ENCODE assay signal across 8 cellular contexts in genomic region chr5:74641778-74642542, GRCh38. TPM values are rescaled to one million over a fixed set of nuclear protein-coding genes. Genes with fewer than 3 reads are reported as not detected.
DNase-seq lines count a peak whose midpoint lies in the region; ATAC-seq and TF ChIP-seq lines count a peak whose summit lies in the region.

No MANE protein-coding gene starts in this region.

- H3K4me1 ChIP-seq in muscle layer of colon (ENCODE audit: insufficient read depth, low read length) = peaks cover 18% of the 10 kb centered on the region

- peak; percentile 25 for DNase-seq in NCI-H146 (lab: John Stamatoyannopoulos, UW)
- no peak for DNase-seq in NCI-H146 treated with DMSO at 0.1 percent for 48 hours (lab: John Stamatoyannopoulos, UW; ENCODE audit: unreplicated experiment)
- DNase-seq in NB4 (ENCODE audit: low read depth) = peak; percentile 78
- peak; percentile 61 for DNase-seq in ureter (ENCODE audit: low spot score)

- peak overlapping the region; percentile 53 for H3K27ac ChIP-seq in muscle layer of colon (ENCODE audit: low read depth, low read length)

- H3K4me3 ChIP-seq in NB4 (ENCODE audit: low read depth, low read length) = peak overlapping the region; percentile 53
- peak overlapping the region; percentile 94 for H3K4me3 ChIP-seq in WI38 (ENCODE audit: low read depth, low read length)
- H3K4me3 ChIP-seq in muscle layer of colon (ENCODE audit: low read depth in 1 of 2, low read length in 2 of 2) = peak overlapping the region in 1 of 2 donors; percentile 62

- H3K9ac ChIP-seq in muscle layer of colon (ENCODE audit: low read length) = no peak overlapping the region

- peak; percentile 23 for ATAC-seq in esophagus mucosa
- no peak for ATAC-seq in HG03460 (IDR thresholded peaks at IDR 0.05; ENCODE audit: unreplicated experiment)

- no peaks in the 10 kb centered on the region for H3K9me3 ChIP-seq in muscle layer of colon (ENCODE audit: low read length)

- H3K27me3 ChIP-seq in muscle layer of colon (ENCODE audit: control insufficient read depth in 1 of 2, insufficient read depth in 2 of 2, low read length in 2 of 2) = no peaks in the 10 kb centered on the region

- TF ChIP-seq POLR2A in NB4 (IDR thresholded peaks at IDR 0.05; ENCODE audit: extremely low read depth, insufficient read length) = no peak

- peak; percentile 26 for TF ChIP-seq CTCF in NB4 (IDR thresholded peaks at IDR 0.05; ENCODE audit: low read depth, low read length)
- TF ChIP-seq CTCF in WI38 (IDR thresholded peaks at IDR 0.05; ENCODE audit: low read depth, low read length) = no peak

- H3K36me3 ChIP-seq in muscle layer of colon (ENCODE audit: insufficient read depth, low read length) = no peaks in the 10 kb centered on the region

RNA-seq across cellular contexts. Expression of gene ENC1, which starts 1.4 kb away (rescaled TPM):
- 2.6 TPM for total RNA-seq in esophagus mucosa
- total RNA-seq in ureter = 48.5 TPM

RNA-seq across cellular contexts. Expression of gene HEXB, which starts 43.1 kb away (rescaled TPM):
- total RNA-seq in esophagus mucosa (52.6 TPM), ureter (101 TPM)

Comparison
In these comparisons a context has a peak if more than half of its experiments do, and no peak if none do; other contexts are left out.
1. RNA of gene ENC1, which starts 1.4 kb away (total RNA-seq): 48.5 TPM in ureter (single experiment); 2.6 TPM in esophagus mucosa (single experiment); every median in the first group is over 10 times any median in the second.